Comparison of ENCODE assay signal across 10 cellular contexts in genomic region chr1:44161546-44161945, GRCh38. TPM values are rescaled to one million over a fixed set of nuclear protein-coding genes. Genes with fewer than 3 reads are reported as not detected.
"Had no signal": no experiment of that assay in that cellular context is flagged by ENCODE, and none has a peak within 500 bp of the region (broad histone marks: within the 10 kb centered on the region; RNA-seq: fewer than 3 reads in every experiment).

No MANE protein-coding gene starts in this region.

- H3K27ac ChIP-seq: GM23248 had no signal

- H3K9me3 Mint-ChIP-seq: HFFc6 had no signal

- ATAC-seq: GM23338 had no signal

- DNase-seq: GM23248, GOT3, H7, H9, HCEC 1CT, HFFc6 had no signal

- H3K4me3 Mint-ChIP-seq: GM23338, H9, HFFc6 had no signal

- H3K9ac ChIP-seq: GM23248 had no signal

- H2AFZ ChIP-seq: GM23248, GM23338 had no signal

- H3K9me3 ChIP-seq: HAP-1 had no signal

- H3K36me3 ChIP-seq: HAP-1 had no signal

- H3K27ac Mint-ChIP-seq: GM23338, H9, HFFc6 had no signal

- H3K4me1 Mint-ChIP-seq: GM23338, H9 had no signal

- H3K4me2 ChIP-seq: GM23338 had no signal

- H3K4me1 ChIP-seq: HAP-1 had no signal

- H3K4me3 ChIP-seq: GM23248, GM23338, HAP-1 had no signal

RNA-seq across cellular contexts. Expression of gene KLF18, which starts 20.1 kb away (rescaled TPM):
- total RNA-seq: GM23248, H4, HFFc6 had no signal
- polyA plus RNA-seq: GM23248, GM23338 had no signal

RNA-seq across cellular contexts. Expression of gene KLF17, which starts 42.9 kb away (rescaled TPM):
- total RNA-seq: GM23338, H1, H4, H7 had no signal
- polyA plus RNA-seq: GM23338, H1 had no signal
